Comparison of ENCODE assay signal across 23 cellular contexts in the genomic region with DNA sequence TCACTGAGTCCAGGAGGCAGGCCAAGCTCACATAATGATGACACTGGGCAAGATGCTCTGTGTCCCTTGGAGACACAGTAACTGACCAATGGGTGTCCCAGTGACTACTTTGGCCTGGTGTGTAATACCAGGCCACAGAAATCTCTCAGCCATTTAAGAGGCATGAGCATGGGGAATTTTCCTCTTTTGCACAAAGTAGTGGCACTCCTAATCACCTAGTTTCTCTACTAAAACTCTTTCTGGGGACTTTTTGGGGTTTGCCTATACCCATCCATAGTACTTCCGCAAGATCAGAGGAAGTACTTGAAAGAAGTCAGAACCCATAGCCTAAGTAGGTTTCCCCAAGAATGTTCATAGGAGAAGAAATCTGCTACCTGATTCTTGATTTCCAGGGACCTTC.
"Had no signal": no experiment of that assay in that cellular context is flagged by ENCODE, and none has a peak within 500 bp of the region (broad histone marks: within the 10 kb centered on the region; RNA-seq: fewer than 3 reads in every experiment).

No MANE protein-coding gene starts in this region.

- H3K27me3 Mint-ChIP-seq: activated naive CD4-positive, alpha-beta T cell treated with anti-CD3 and anti-CD28 coated beads, Interleukin-2, amount 10 ng/mL, durations not matched to agents 7 days and 5 days; activated naive CD8-positive, alpha-beta T cell treated with anti-CD3 and anti-CD28 coated beads, Interleukin-2, amount 10 ng/mL, durations not matched to agents 7 days and 5 days; brain had no signal

- H3K4me3 Mint-ChIP-seq: activated naive CD4-positive, alpha-beta T cell treated with anti-CD3 and anti-CD28 coated beads, Interleukin-2, amount 10 ng/mL, durations not matched to agents 7 days and 5 days; activated naive CD8-positive, alpha-beta T cell treated with anti-CD3 and anti-CD28 coated beads, Interleukin-2, amount 10 ng/mL, durations not matched to agents 7 days and 5 days; brain; natural killer cell; T-helper 2 cell treated with Interferon-gamma antibody and Interleukin-4, amounts not matched to agents 5 μg/mL and 100 μg/mL, for 36 hours had no signal

- ATAC-seq: gastrocnemius medialis, natural killer cell, right cardiac atrium had no signal

- H3K27ac Mint-ChIP-seq: activated naive CD4-positive, alpha-beta T cell treated with anti-CD3 and anti-CD28 coated beads, Interleukin-2, amount 10 ng/mL, durations not matched to agents 7 days and 5 days; activated naive CD8-positive, alpha-beta T cell treated with anti-CD3 and anti-CD28 coated beads, Interleukin-2, amount 10 ng/mL, durations not matched to agents 7 days and 5 days; natural killer cell; T-helper 2 cell treated with Interferon-gamma antibody and Interleukin-4, amounts not matched to agents 5 μg/mL and 100 μg/mL, for 36 hours had no signal

- H3K4me1 Mint-ChIP-seq: activated naive CD4-positive, alpha-beta T cell treated with anti-CD3 and anti-CD28 coated beads, Interleukin-2, amount 10 ng/mL, durations not matched to agents 7 days and 5 days; activated naive CD8-positive, alpha-beta T cell treated with anti-CD3 and anti-CD28 coated beads, Interleukin-2, amount 10 ng/mL, durations not matched to agents 7 days and 5 days; natural killer cell had no signal

- H3K36me3 Mint-ChIP-seq: natural killer cell had no signal

- H3K9me3 Mint-ChIP-seq: activated naive CD4-positive, alpha-beta T cell treated with anti-CD3 and anti-CD28 coated beads, Interleukin-2, amount 10 ng/mL, durations not matched to agents 7 days and 5 days; activated naive CD8-positive, alpha-beta T cell treated with anti-CD3 and anti-CD28 coated beads, Interleukin-2, amount 10 ng/mL, durations not matched to agents 7 days and 5 days; natural killer cell; T-helper 2 cell treated with Interferon-gamma antibody and Interleukin-4, amounts not matched to agents 5 μg/mL and 100 μg/mL, for 36 hours had no signal

- DNase-seq: activated CD4-positive, alpha-beta T cell treated with anti-CD3 and anti-CD28 coated beads for 4 hours; activated CD4-positive, alpha-beta T cell treated with anti-CD3 and anti-CD28 coated beads, Interleukin-2, amount 50 U/mL, for 48 hours; activated CD4-positive, CD25-positive, alpha-beta regulatory T cell; activated CD8-positive, alpha-beta memory T cell treated with anti-CD3 and anti-CD28 coated beads for 24 hours; activated gamma-delta T cell; activated naive CD4-positive, alpha-beta T cell treated with anti-CD3 and anti-CD28 coated beads, Interleukin-2, amount 10 ng/mL, durations not matched to agents 7 days and 5 days; activated naive CD8-positive, alpha-beta T cell treated with anti-CD3 and anti-CD28 coated beads, Interleukin-2, amount 10 ng/mL, durations not matched to agents 7 days and 5 days; dorsolateral prefrontal cortex; effector memory CD4-positive, alpha-beta T cell; gastrocnemius medialis; glutamatergic neuron; islet precursor cell; left ventricle myocardium inferior; mesendoderm; natural killer cell; right cardiac atrium; stimulated activated CD4-positive, alpha-beta T cell treated with anti-CD3 and anti-CD28 coated beads, Interleukin-15, amount 100 ng/mL, for 24 hours; stimulated activated CD4-positive, alpha-beta T cell treated with anti-CD3 and anti-CD28 coated beads, Interleukin-2, amount 100 ng/mL, for 24 hours; stimulated activated naive CD4-positive, alpha-beta T cell treated with Interleukin-2 at 50 U/mL for 16 hours; testis; transverse colon had no signal
